Comparison of ENCODE assay signal across 8 cellular contexts in the genomic region with DNA sequence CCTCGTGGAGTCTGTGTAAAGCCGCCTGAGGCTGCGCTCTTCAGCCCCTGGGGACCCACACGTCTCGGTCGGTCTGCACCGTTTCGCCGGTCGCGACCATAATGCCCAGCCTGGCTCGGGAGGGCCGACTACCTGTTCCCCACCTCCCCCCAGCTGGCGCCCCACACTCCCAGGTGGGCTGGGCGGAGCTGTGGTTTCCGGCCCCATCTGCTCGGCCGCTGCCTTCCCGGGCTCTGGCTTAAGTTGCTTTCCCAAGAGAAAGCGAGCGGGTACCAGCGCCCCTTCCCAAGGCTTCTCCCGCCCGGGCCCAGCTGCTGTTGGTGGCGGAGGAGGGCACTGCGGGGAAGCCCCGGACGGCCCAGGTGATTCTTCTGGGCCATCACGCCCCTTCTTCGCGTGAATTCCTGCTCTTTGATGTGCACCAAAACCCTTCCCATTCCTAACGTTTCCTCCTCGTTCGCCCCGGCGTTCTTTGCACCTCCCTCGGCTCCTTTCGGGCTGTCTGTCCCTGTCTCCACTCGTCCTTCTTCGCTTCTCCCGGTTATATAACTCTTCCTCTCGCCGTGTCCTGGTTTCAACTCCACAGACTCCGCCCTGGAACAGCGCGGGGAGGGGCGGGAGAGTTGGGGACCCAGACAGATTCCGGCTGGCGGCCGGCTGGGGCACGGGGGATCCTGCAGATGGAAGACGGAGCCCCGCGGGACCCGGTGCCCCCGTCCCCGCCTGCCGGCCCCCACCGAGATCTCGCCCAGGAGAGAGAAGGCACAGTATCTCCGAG. TPM values are rescaled to one million over a fixed set of nuclear protein-coding genes. Genes with fewer than 3 reads are reported as not detected.
DNase-seq lines count a peak whose midpoint lies in the region; ATAC-seq, FAIRE-seq and TF ChIP-seq lines count a peak whose summit lies in the region.

No MANE protein-coding gene starts in this region.

- TF ChIP-seq POLR2A in body of pancreas (IDR thresholded peaks at IDR 0.05) (peak; percentile 21 to 99 (median 97)), H54 (IDR thresholded peaks at IDR 0.05; ENCODE audit: low read depth, low read length) (no peak)

- no peak for FAIRE-seq in H54 (lab: Jason Lieb, UNC)

- no peaks in the 10 kb centered on the region for H3K36me3 ChIP-seq in OCI-LY3 (replicated peaks; ENCODE audit: low read depth, low read length)
- no peaks in the 10 kb centered on the region for H3K36me3 ChIP-seq in body of pancreas (replicated peaks in 1 of 2; ENCODE audit: insufficient read depth in 1 of 2, low read depth in 2 of 2)
- H3K36me3 ChIP-seq in iPS-18a (ENCODE audit: control insufficient read depth, low read depth, low read length) = no peaks in the 10 kb centered on the region

- H3K27me3 ChIP-seq in OCI-LY3 (ENCODE audit: low read depth, low read length) (no peaks in the 10 kb centered on the region), body of pancreas (no peaks in the 10 kb centered on the region), iPS-18a (ENCODE audit: control insufficient read depth, insufficient read depth, low read length) (peaks cover 51% of the 10 kb centered on the region)

- H4K20me1 ChIP-seq in OCI-LY3 (ENCODE audit: insufficient read depth, low read length) = peaks cover 23% of the 10 kb centered on the region

- H3K79me2 ChIP-seq in OCI-LY3 (ENCODE audit: low read length) = peaks cover 49% of the 10 kb centered on the region

- intact Hi-C loops in body of pancreas (cut with DNase I) (no loop called here), sciatic nerve (cut with DNase I) (no loop called here)

- no peak overlapping the region for H2AFZ ChIP-seq in OCI-LY3 (ENCODE audit: low read depth, low read length)

- H3K27ac ChIP-seq in OCI-LY3 (ENCODE audit: low read length) = peak overlapping the region; percentile 90
- H3K27ac ChIP-seq in body of pancreas = peak overlapping the region; percentile 97 to 100 (median 100)
- peak overlapping the region; percentile 59 for H3K27ac ChIP-seq in iPS-18a (ENCODE audit: low read length)

- ATAC-seq in HG03097 (IDR thresholded peaks at IDR 0.05; ENCODE audit: low FRiP score, unreplicated experiment) = peak; percentile 27
- ATAC-seq in body of pancreas = peak; percentile 41
- peak; percentile 35 for ATAC-seq in sciatic nerve

- H3K9me3 ChIP-seq in OCI-LY3 (ENCODE audit: insufficient read depth, low read length) (no peaks in the 10 kb centered on the region), body of pancreas (no peaks in the 10 kb centered on the region), iPS-18a (ENCODE audit: control insufficient read depth, low read depth, low read length) (no peaks in the 10 kb centered on the region)

- WGBS in body of pancreas, 2 donors = 0% methylated on average over 43 to 49 of the region's 61 CpGs

- H3K4me1 ChIP-seq in OCI-LY3 (ENCODE audit: low read length) (peaks cover 41% of the 10 kb centered on the region), body of pancreas (peaks cover 41% of the 10 kb centered on the region), iPS-18a (ENCODE audit: control insufficient read depth, low read depth, low read length) (peaks cover 22% of the 10 kb centered on the region)

- H3K4me3 ChIP-seq in OCI-LY3 (ENCODE audit: low read length) (peak overlapping the region; percentile 97), body of pancreas (peak overlapping the region; percentile 13 to 68), iPS-18a (ENCODE audit: low read length) (peak overlapping the region; percentile 83)

- no peak for TF ChIP-seq CTCF in OCI-LY3 (IDR thresholded peaks at IDR 0.05; ENCODE audit: low read depth, low read length)
- peak in 2 of 7 experiments; percentile 3 to 20 for TF ChIP-seq CTCF in body of pancreas (IDR thresholded peaks at IDR 0.05)

- DNase-seq in stimulated activated CD4-positive, alpha-beta T cell treated with anti-CD3 and anti-CD28 coated beads, Interleukin-2, amount 100 ng/mL, for 4 hours (ENCODE audit: low read depth) = peak; percentile 39
- DNase-seq in stimulated activated CD4-positive, alpha-beta T cell treated with anti-CD3 and anti-CD28 coated beads, Interleukin-12 subunit alpha, Interleukin-12 subunit beta, amount 100 ng/mL, for 4 hours = no peak
- DNase-seq in body of pancreas (peak; percentile 77 to 87 (median 86)), sciatic nerve (ENCODE audit: low spot score) (peak; percentile 84), H54 (ENCODE audit: insufficient read length, low spot score) (no peak)

- peak overlapping the region; percentile 96 for H3K4me2 ChIP-seq in OCI-LY3 (ENCODE audit: low read length)

- H3K9ac ChIP-seq in OCI-LY3 (ENCODE audit: low read length) = peak overlapping the region; percentile 96
- H3K9ac ChIP-seq in iPS-18a (ENCODE audit: low read length) = peak overlapping the region; percentile 69

RNA-seq across cellular contexts. Expression of a gene that starts 2.0 kb away (rescaled TPM):
- 10 to 100 TPM in 1 of 2 donors, 1 to 10 TPM in 1; 7.5 to 20.1 TPM for total RNA-seq in body of pancreas
- 41.0 TPM for total RNA-seq in sciatic nerve

RNA-seq across cellular contexts. Expression of a gene that starts 18.9 kb away (rescaled TPM):
- total RNA-seq in body of pancreas (10 to 100 TPM in 1 of 2 donors, 1 to 10 TPM in 1; 6.0 to 16.2 TPM), sciatic nerve (18.5 TPM)

RNA-seq across cellular contexts. Expression of a gene that starts 21.4 kb away (rescaled TPM):
- total RNA-seq in body of pancreas (10 to 100 TPM; 25.7 to 50.1 TPM), sciatic nerve (53.5 TPM)

RNA-seq across cellular contexts. Expression of a gene that starts 21.8 kb away (rescaled TPM):
- total RNA-seq in body of pancreas (10 to 100 TPM in 1 of 2 donors, 1 to 10 TPM in 1; 5.7 to 16.5 TPM), sciatic nerve (13.3 TPM)

RNA-seq across cellular contexts. Expression of a gene that starts 52.6 kb away (rescaled TPM):
- total RNA-seq in body of pancreas = 10 to 100 TPM; 53.7 to 69.9 TPM
- total RNA-seq in sciatic nerve = 138 TPM

Comparison
In these comparisons a context has a peak if more than half of its experiments do, and no peak if none do; other contexts are left out.
1. DNase-seq: peak in stimulated activated CD4-positive, alpha-beta T cell treated with anti-CD3 and anti-CD28 coated beads, Interleukin-2, amount 100 ng/mL, for 4 hours (single experiment), body of pancreas (4 of 4) and sciatic nerve (single experiment); none in stimulated activated CD4-positive, alpha-beta T cell treated with anti-CD3 and anti-CD28 coated beads, Interleukin-12 subunit alpha, Interleukin-12 subunit beta, amount 100 ng/mL, for 4 hours (single experiment) and H54 (single experiment).
2. H3K4me3 ChIP-seq: peak in every context shown above with its lines; median percentile 97 in OCI-LY3; 83 in iPS-18a; 40 in body of pancreas.
3. Peak in every context shown above with its lines, with median percentiles within 50 percentile points of each other: ATAC-seq and H3K27ac ChIP-seq.